In the genomic region with DNA sequence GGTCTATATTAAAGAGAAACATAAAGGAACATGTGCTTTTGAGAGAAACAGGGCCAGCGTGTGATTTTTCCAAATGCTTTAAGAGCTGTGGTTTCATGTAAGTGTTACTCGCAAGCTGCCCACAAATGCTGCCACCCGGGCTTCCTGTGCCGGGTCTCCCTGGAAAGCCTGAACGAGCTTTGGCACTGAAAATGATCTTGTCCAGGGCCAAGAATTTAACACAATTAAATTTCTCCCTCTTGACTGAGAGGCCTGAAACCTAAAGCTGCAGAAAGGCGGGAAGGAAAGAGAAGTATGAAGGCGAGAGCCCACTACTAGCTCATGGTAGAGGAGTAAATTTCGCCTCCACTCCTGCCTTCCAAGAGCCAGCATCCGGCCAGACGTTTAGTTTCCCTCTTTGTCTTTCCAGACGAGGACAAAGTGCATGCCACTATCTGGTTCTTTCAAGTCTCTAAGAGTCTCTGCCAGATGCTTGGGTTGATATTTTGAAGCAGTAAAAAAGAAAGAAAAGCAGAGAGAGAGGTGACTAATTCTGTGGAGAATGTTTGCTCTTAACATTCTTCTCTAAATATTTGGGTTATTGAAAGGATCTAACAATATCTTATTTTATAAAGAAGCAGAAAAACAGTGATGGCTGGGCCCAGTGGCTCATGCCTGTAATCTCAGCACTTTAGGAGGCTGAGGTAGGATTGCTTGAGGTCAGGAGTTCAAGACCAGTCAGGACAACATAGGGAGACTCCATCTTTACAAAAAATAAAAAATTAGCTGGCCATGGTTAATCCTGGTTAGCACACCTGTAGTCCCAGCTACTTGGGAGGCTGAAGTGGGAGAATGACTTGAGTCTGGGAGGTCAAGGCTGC, we compare ENCODE assay signal across 8 cellular contexts.
DNase-seq lines count a peak whose midpoint lies in the region; ATAC-seq and TF ChIP-seq lines count a peak whose summit lies in the region.

No MANE protein-coding gene starts in this region.

- H3K27ac ChIP-seq in HL-60 (replicated peaks), result peak overlapping the region; percentile 15
- H3K27ac ChIP-seq in WERI-Rb-1, result no peak overlapping the region

- DNase-seq in AG10803 (ENCODE audit: low read depth), result peak; percentile 82
- DNase-seq in HL-60 (ENCODE audit: low read depth in 1 of 2, low spot score in 1 of 2), result peak in 1 of 2 experiments; percentile 32
- peak; percentile 45 for DNase-seq in foreskin melanocyte
- DNase-seq in pulmonary artery endothelial cell (ENCODE audit: low read depth, low spot score), result peak; percentile 50
- DNase-seq in NCI-H2171 (lab: John Stamatoyannopoulos, UW), result no peak
- DNase-seq in WERI-Rb-1, result no peak

- H3K4me3 ChIP-seq in AG10803 (ENCODE audit: low read length) (peak overlapping the region; percentile 41), HL-60 (replicated peaks; ENCODE audit: insufficient read depth, low read length) (no peak overlapping the region), WI38 (ENCODE audit: low read depth, low read length) (peak overlapping the region; percentile 32), WERI-Rb-1 (ENCODE audit: low read depth, low read length) (no peak overlapping the region)

- ATAC-seq in GM18868 (IDR thresholded peaks at IDR 0.05; ENCODE audit: unreplicated experiment), result no peak

- TF ChIP-seq CTCF in AG10803 (conservative IDR thresholded peaks at IDR 0.05; ENCODE audit: low read length) (no peak), HL-60 (IDR thresholded peaks at IDR 0.05; ENCODE audit: insufficient read depth, low read length) (no peak), WI38 (IDR thresholded peaks at IDR 0.05; ENCODE audit: low read depth, low read length) (no peak), WERI-Rb-1 (IDR thresholded peaks at IDR 0.05; ENCODE audit: low read depth, low read length) (no peak)

- no peaks in the 10 kb centered on the region for H3K36me3 ChIP-seq in WERI-Rb-1

- H3K9me3 ChIP-seq in WERI-Rb-1 (ENCODE audit: severe bottlenecking), result no peaks in the 10 kb centered on the region

- H3K27me3 ChIP-seq in HL-60 (ENCODE audit: insufficient read depth, poor library complexity, severe bottlenecking), result no peaks in the 10 kb centered on the region
- H3K27me3 ChIP-seq in WERI-Rb-1 (ENCODE audit: insufficient read depth, low read depth, severe bottlenecking), result no peaks in the 10 kb centered on the region

Comparison
In these comparisons a context has a peak if more than half of its experiments do, and no peak if none do; other contexts are left out.
1. DNase-seq: peak in AG10803 (single experiment), foreskin melanocyte (single experiment) and pulmonary artery endothelial cell (single experiment); none in NCI-H2171 (single experiment) and WERI-Rb-1 (single experiment).
2. H3K4me3 ChIP-seq: peak in AG10803 (single experiment) and WI38 (single experiment); none in HL-60 (single experiment) and WERI-Rb-1 (single experiment).